2 cellular contexts compared by ENCODE assay signal in genomic region chr5:43066799-43067741, GRCh38.
TF ChIP-seq lines count a peak whose summit lies in the region.

No MANE protein-coding gene starts in this region.

TF ChIP-seq in HEK293, 187 proteins besides CTCF, POLR2A, EP300 and RAD21 (continued from another document and continues in another):
- TF ChIP-seq, protein P1, sequence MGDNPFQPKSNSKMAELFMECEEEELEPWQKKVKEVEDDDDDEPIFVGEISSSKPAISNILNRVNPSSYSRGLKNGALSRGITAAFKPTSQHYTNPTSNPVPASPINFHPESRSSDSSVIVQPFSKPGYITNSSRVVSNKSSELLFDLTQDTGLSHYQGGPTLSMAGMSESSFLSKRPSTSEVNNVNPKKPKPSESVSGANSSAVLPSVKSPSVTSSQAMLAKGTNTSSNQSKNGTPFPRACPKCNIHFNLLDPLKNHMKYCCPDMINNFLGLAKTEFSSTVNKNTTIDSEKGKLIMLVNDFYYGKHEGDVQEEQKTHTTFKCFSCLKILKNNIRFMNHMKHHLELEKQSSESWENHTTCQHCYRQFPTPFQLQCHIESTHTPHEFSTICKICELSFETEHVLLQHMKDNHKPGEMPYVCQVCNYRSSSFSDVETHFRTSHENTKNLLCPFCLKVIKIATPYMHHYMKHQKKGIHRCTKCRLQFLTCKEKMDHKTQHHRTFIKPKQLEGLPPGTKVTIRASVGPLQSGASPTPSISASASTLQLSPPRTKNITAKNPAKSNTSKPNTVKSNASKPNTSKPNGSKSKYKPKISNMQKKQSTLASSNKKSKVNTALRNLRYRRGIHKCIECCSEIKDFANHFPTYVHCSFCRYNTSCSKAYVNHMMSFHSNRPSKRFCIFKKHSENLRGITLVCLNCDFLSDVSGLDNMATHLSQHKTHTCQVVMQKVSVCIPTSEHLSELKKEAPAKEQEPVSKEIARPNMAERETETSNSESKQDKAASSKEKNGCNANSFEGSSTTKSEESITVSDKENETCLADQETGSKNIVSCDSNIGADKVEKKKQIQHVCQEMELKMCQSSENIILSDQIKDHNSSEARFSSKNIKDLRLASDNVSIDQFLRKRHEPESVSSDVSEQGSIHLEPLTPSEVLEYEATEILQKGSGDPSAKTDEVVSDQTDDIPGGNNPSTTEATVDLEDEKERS (tag by site-specific recombination; IDR thresholded peaks at IDR 0.05), result peak; percentile 56; the same call in 1 of the 2 replicates
- TF ChIP-seq ZNF510 (tag by site-specific recombination; IDR thresholded peaks at IDR 0.05; ENCODE audit: insufficient replicate concordance), result peak; percentile 5
- peak; percentile 75 for TF ChIP-seq YY2 (tag by site-specific recombination; IDR thresholded peaks at IDR 0.05)
- TF ChIP-seq, protein P2, sequence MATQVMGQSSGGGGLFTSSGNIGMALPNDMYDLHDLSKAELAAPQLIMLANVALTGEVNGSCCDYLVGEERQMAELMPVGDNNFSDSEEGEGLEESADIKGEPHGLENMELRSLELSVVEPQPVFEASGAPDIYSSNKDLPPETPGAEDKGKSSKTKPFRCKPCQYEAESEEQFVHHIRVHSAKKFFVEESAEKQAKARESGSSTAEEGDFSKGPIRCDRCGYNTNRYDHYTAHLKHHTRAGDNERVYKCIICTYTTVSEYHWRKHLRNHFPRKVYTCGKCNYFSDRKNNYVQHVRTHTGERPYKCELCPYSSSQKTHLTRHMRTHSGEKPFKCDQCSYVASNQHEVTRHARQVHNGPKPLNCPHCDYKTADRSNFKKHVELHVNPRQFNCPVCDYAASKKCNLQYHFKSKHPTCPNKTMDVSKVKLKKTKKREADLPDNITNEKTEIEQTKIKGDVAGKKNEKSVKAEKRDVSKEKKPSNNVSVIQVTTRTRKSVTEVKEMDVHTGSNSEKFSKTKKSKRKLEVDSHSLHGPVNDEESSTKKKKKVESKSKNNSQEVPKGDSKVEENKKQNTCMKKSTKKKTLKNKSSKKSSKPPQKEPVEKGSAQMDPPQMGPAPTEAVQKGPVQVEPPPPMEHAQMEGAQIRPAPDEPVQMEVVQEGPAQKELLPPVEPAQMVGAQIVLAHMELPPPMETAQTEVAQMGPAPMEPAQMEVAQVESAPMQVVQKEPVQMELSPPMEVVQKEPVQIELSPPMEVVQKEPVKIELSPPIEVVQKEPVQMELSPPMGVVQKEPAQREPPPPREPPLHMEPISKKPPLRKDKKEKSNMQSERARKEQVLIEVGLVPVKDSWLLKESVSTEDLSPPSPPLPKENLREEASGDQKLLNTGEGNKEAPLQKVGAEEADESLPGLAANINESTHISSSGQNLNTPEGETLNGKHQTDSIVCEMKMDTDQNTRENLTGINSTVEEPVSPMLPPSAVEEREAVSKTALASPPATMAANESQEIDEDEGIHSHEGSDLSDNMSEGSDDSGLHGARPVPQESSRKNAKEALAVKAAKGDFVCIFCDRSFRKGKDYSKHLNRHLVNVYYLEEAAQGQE (tag by site-specific recombination; IDR thresholded peaks at IDR 0.05), result peak; percentile 59; the same call in 1 of the 2 replicates
- TF ChIP-seq PRDM1 (tag by site-specific recombination; IDR thresholded peaks at IDR 0.05), result peak; percentile 87
- peak; percentile 69 for TF ChIP-seq KLF8 (tag by site-specific recombination; IDR thresholded peaks at IDR 0.05)
- TF ChIP-seq, protein P3, sequence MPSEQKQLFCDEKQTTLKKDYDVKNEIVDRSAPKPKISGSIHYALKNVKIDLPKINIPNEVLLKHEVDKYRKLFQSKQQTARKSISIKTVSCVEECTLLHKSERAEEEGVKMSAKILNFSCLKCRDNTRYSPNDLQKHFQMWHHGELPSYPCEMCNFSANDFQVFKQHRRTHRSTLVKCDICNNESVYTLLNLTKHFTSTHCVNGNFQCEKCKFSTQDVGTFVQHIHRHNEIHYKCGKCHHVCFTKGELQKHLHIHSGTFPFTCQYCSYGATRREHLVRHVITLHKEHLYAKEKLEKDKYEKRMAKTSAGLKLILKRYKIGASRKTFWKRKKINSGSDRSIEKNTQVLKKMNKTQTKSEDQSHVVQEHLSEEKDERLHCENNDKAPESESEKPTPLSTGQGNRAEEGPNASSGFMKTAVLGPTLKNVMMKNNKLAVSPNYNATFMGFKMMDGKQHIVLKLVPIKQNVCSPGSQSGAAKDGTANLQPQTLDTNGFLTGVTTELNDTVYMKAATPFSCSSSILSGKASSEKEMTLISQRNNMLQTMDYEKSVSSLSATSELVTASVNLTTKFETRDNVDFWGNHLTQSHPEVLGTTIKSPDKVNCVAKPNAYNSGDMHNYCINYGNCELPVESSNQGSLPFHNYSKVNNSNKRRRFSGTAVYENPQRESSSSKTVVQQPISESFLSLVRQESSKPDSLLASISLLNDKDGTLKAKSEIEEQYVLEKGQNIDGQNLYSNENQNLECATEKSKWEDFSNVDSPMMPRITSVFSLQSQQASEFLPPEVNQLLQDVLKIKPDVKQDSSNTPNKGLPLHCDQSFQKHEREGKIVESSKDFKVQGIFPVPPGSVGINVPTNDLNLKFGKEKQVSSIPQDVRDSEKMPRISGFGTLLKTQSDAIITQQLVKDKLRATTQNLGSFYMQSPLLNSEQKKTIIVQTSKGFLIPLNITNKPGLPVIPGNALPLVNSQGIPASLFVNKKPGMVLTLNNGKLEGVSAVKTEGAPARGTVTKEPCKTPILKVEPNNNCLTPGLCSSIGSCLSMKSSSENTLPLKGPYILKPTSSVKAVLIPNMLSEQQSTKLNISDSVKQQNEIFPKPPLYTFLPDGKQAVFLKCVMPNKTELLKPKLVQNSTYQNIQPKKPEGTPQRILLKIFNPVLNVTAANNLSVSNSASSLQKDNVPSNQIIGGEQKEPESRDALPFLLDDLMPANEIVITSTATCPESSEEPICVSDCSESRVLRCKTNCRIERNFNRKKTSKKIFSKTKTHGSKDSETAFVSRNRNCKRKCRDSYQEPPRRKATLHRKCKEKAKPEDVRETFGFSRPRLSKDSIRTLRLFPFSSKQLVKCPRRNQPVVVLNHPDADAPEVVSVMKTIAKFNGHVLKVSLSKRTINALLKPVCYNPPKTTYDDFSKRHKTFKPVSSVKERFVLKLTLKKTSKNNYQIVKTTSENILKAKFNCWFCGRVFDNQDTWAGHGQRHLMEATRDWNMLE (tag by site-specific recombination; conservative IDR thresholded peaks at IDR 0.05; ENCODE audit: low read depth), result peak; percentile 46; the same call in 1 of the 2 replicates
- TF ChIP-seq KLF10 (tag by site-specific recombination; IDR thresholded peaks at IDR 0.05), result peak; percentile 46; the same call in 1 of the 2 replicates
- no peak for TF ChIP-seq ZNF214 (tag by site-specific recombination; IDR thresholded peaks at IDR 0.05; ENCODE audit: borderline replicate concordance)
- peak; percentile 9; the same call in 1 of the 2 replicates for TF ChIP-seq ZBTB8A (tag by site-specific recombination; IDR thresholded peaks at IDR 0.05)
- TF ChIP-seq ZSCAN16 (tag by site-specific recombination; IDR thresholded peaks at IDR 0.05), result no peak
- TF ChIP-seq ZNF629 (tag by site-specific recombination; IDR thresholded peaks at IDR 0.05), result peak; percentile 74; the same call in 1 of the 2 replicates
- TF ChIP-seq GLIS1 (tag by site-specific recombination; IDR thresholded peaks at IDR 0.05), result peak; percentile 79
- TF ChIP-seq WT1 (tag by site-specific recombination; IDR thresholded peaks at IDR 0.05), result 0 out of 2 replicates have a peak, but pooled peaks have one; percentile 5

TF ChIP-seq in SK-N-SH, 30 proteins besides CTCF, POLR2A, EP300 and RAD21 (continued from another document):
- TF ChIP-seq YY1 (IDR thresholded peaks at IDR 0.05; ENCODE audit: low read depth) (peak; percentile 72), SIN3A (IDR thresholded peaks at IDR 0.05; ENCODE audit: borderline replicate concordance, low read depth, low read length) (0 out of 2 replicates have a peak, but pooled peaks have one; percentile 8), NRF1 (IDR thresholded peaks at IDR 0.05; ENCODE audit: low read depth, low read length) (no peak), TAF1 (IDR thresholded peaks at IDR 0.05; ENCODE audit: borderline replicate concordance, low read depth, low read length) (peak; percentile 90), RXRA (IDR thresholded peaks at IDR 0.05; ENCODE audit: borderline replicate concordance, low read depth) (no peak), IRF3 (IDR thresholded peaks at IDR 0.05; ENCODE audit: low read depth, low read length) (0 out of 2 replicates have a peak, but pooled peaks have one; percentile 27), FOXM1 (IDR thresholded peaks at IDR 0.05; ENCODE audit: low read depth) (no peak), GATA2 (CRISPR knock-in tag; IDR thresholded peaks at IDR 0.05) (no peak), POLR2AphosphoS5 (IDR thresholded peaks at IDR 0.05; ENCODE audit: low read depth, low read length) (peak; percentile 69), FOSL2 (IDR thresholded peaks at IDR 0.05; ENCODE audit: borderline replicate concordance, low read depth) (peak; percentile 8; the same call in 1 of the 2 replicates), FOXJ3 (CRISPR knock-in tag; IDR thresholded peaks at IDR 0.05) (no peak), ZBTB33 (IDR thresholded peaks at IDR 0.05; ENCODE audit: borderline replicate concordance, low read depth) (no peak), JUND (IDR thresholded peaks at IDR 0.05) (no peak), RCOR1 (IDR thresholded peaks at IDR 0.05; ENCODE audit: low read length) (peak; percentile 8; the same call in 1 of the 2 replicates), TCF12 (IDR thresholded peaks at IDR 0.05) (no peak), MXI1 (IDR thresholded peaks at IDR 0.05; ENCODE audit: low read depth, low read length) (no peak)
- TF ChIP-seq, protein P2 (IDR thresholded peaks at IDR 0.05; ENCODE audit: low read depth, low read length), result no peak
- TF ChIP-seq, protein P4, sequence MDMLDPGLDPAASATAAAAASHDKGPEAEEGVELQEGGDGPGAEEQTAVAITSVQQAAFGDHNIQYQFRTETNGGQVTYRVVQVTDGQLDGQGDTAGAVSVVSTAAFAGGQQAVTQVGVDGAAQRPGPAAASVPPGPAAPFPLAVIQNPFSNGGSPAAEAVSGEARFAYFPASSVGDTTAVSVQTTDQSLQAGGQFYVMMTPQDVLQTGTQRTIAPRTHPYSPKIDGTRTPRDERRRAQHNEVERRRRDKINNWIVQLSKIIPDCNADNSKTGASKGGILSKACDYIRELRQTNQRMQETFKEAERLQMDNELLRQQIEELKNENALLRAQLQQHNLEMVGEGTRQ (IDR thresholded peaks at IDR 0.05; ENCODE audit: borderline replicate concordance, low read depth, low read length), result no peak
